ENCODE assay signal across 26 cellular contexts in genomic region chr13:97648881-97649224, GRCh38.
"Had no signal": no experiment of that assay in that cellular context is flagged by ENCODE, and none has a peak within 500 bp of the region (broad histone marks: within the 10 kb centered on the region; RNA-seq: fewer than 3 reads in every experiment).

No MANE protein-coding gene starts in this region.

- FAIRE-seq: islet of Langerhans had no signal

- H3K27me3 ChIP-seq: heart right ventricle, right atrium auricular region, stomach, thyroid gland had no signal

- H3K27ac ChIP-seq: epithelial cell of prostate, heart right ventricle, left ventricle myocardium inferior, prostate gland, right atrium auricular region, stomach, thyroid gland had no signal

- DNase-seq: cerebellar nuclear complex; cortex of kidney; effector memory CD8-positive, alpha-beta T cell; foreskin fibroblast; glutamatergic neuron; heart right ventricle; hippocampal formation; kidney glomerular epithelial cell; left colon; left ventricle myocardium inferior; naive thymus-derived CD8-positive, alpha-beta T cell; nephron progenitor cell; nucleus accumbens; stimulated activated CD4-positive, alpha-beta T cell treated with anti-CD3 and anti-CD28 coated beads, Interleukin-2, amount 100 ng/mL, for 24 hours; stimulated activated CD4-positive, alpha-beta T cell treated with anti-CD3 and anti-CD28 coated beads, Interleukin-4, amount 100 ng/mL, for 24 hours; stimulated activated naive CD4-positive, alpha-beta T cell treated with Interleukin-2 at 50 U/mL for 16 hours; stomach; thyroid gland had no signal

- H3K4me3 ChIP-seq: heart right ventricle, left ventricle myocardium inferior, lung, prostate gland, right atrium auricular region, stomach, thyroid gland had no signal

- H3K9me3 ChIP-seq: heart right ventricle, left ventricle myocardium inferior, prostate gland, right atrium auricular region, stomach, thyroid gland had no signal

- ATAC-seq: effector memory CD8-positive, alpha-beta T cell; esophagus mucosa; heart right ventricle; left colon; naive thymus-derived CD8-positive, alpha-beta T cell; sciatic nerve; stimulated activated effector memory CD8-positive, alpha-beta T cell treated with anti-CD3 and anti-CD28 coated beads, Interleukin-12 subunit alpha, Interleukin-12 subunit beta, amount 100 ng/mL, for 72 hours had no signal

- H3K36me3 ChIP-seq: heart right ventricle, left ventricle myocardium inferior, prostate gland, right atrium auricular region, stomach, thyroid gland had no signal

- H3K4me1 ChIP-seq: heart right ventricle, left ventricle myocardium inferior, prostate gland, right atrium auricular region, thyroid gland had no signal
